ENCODE assay signal across 11 cellular contexts in the genomic region with DNA sequence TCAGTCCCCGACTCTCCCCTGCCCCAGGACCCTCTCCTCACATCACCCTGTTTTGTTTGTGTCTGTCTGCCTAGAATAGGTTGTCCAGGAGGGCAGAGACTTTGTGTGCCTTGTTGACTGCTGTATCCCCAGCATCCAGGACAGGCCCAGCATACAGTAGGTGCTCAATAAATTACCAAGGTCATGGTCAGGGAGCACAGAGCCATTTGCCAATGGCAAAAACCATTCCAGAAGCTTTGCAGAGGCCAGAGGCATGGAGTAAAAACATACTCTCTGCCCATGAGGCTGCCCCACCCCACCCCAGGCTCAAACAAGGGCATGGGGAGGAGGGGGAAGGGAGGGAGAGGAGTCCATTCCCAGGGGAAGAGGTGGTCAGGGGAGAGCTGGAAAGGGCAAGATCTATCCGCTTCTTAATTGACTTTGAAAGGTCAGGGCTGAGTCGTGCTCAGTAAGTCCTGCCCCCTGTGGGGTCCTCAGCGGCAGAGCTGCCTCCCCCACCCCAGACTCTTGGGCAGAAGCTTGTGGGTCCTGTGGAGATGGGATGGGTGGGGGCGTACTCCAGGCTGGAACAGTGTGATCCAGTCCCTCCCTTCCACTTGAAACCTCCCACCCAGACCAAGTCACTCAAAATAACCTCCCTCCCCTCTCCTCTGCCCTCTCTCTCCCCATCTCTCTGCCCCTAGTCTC. TPM values are rescaled to one million over a fixed set of nuclear protein-coding genes. Genes with fewer than 3 reads are reported as not detected.
A peak's percentile ranks its signal among the peaks of the same experiment; 100 is the strongest.
DNase-seq lines count a peak whose midpoint lies in the region; ATAC-seq and TF ChIP-seq lines count a peak whose summit lies in the region.
"Had no signal": no experiment of that assay in that cellular context is flagged by ENCODE, and none has a peak within 500 bp of the region (broad histone marks: within the 10 kb centered on the region; RNA-seq: fewer than 3 reads in every experiment).

No MANE protein-coding gene starts in this region.

- H3K27me3 Mint-ChIP-seq in activated T-helper 17 cell treated with anti-CD3 and anti-CD28 coated beads, Interleukin-2, amount 50 U/mL, for 72 hours: peaks cover 59% of the 10 kb centered on the region

- H3K9ac ChIP-seq in HUES48 (ENCODE audit: low read depth, low read length) (no peak overlapping the region), iPS-18a (ENCODE audit: low read length) (no peak overlapping the region)

- H3K4me1 ChIP-seq in HUES48 (ENCODE audit: control insufficient read depth, insufficient read depth, low read length): peaks cover 24% of the 10 kb centered on the region
- H3K4me1 ChIP-seq in iPS-18a (ENCODE audit: control insufficient read depth, low read depth, low read length): peaks cover 25% of the 10 kb centered on the region
- peaks cover 6 to 68% (median 46%) of the 10 kb centered on the region in 6 donors for H3K4me1 ChIP-seq in spleen

- H3K36me3 Mint-ChIP-seq in activated T-helper 17 cell treated with anti-CD3 and anti-CD28 coated beads, Interleukin-2, amount 50 U/mL, for 72 hours (ENCODE audit: low read depth): peaks cover 9% of the 10 kb centered on the region

- H3K4me1 Mint-ChIP-seq in activated T-helper 17 cell treated with anti-CD3 and anti-CD28 coated beads, Interleukin-2, amount 50 U/mL, for 72 hours: peaks cover 20% of the 10 kb centered on the region

- 18 to 28% (median 23%) methylated on average over 5 of the region's 5 CpGs for WGBS in spleen, 5 donors

- no peak for TF ChIP-seq CTCF in spleen (IDR thresholded peaks at IDR 0.05 in 8 of 11, conservative IDR thresholded peaks at IDR 0.05 in 3 of 11)

- peaks cover 53% of the 10 kb centered on the region for H3K27me3 ChIP-seq in HUES48 (ENCODE audit: control insufficient read depth, insufficient read depth, low read length)
- H3K27me3 ChIP-seq in iPS-18a (ENCODE audit: control insufficient read depth, insufficient read depth, low read length): peaks cover 68% of the 10 kb centered on the region
- H3K27me3 ChIP-seq in spleen (replicated peaks in 1 of 7): peaks cover 7 to 92% (median 40%) of the 10 kb centered on the region in 7 donors

- H3K4me3 ChIP-seq in HUES48 (ENCODE audit: low read depth, low read length): peak overlapping the region; percentile 46
- H3K4me3 ChIP-seq in iPS-18a (ENCODE audit: low read length): peak overlapping the region; percentile 72
- peak overlapping the region in 1 of 8 donors; percentile 49 for H3K4me3 ChIP-seq in spleen

- TF ChIP-seq POLR2A in spleen (IDR thresholded peaks at IDR 0.05): no peak

- H3K27ac ChIP-seq in HUES48 (ENCODE audit: low read depth, low read length): peak overlapping the region; percentile 55
- no peak overlapping the region for H3K27ac ChIP-seq in iPS-18a (ENCODE audit: low read length)
- H3K27ac ChIP-seq in spleen: peak overlapping the region in 5 of 8 donors; percentile 3 to 75 (median 55)

- no peak for ATAC-seq in activated T-helper 17 cell treated with anti-CD3 and anti-CD28 coated beads, Interleukin-2, amount 50 U/mL, for 72 hours (replicated peaks)
- ATAC-seq in HG02798 (IDR thresholded peaks at IDR 0.05; ENCODE audit: poor library complexity, unreplicated experiment): no peak

- DNase-seq in spleen: no peak
- DNase-seq in COLO829 (ENCODE audit: low spot score): no peak
- DNase-seq in NCI-H2081 treated with DMSO at 0.1 percent for 48 hours (lab: John Stamatoyannopoulos, UW): no peak
- DNase-seq: DMS153, NCI-H1694 treated with DMSO at 0.1 percent for 48 hours had no signal

- no peaks in the 10 kb centered on the region for H3K9me3 ChIP-seq in HUES48 (ENCODE audit: control insufficient read depth, insufficient read depth, low read length)
- no peaks in the 10 kb centered on the region for H3K9me3 ChIP-seq in iPS-18a (ENCODE audit: control insufficient read depth, low read depth, low read length)
- no peaks in the 10 kb centered on the region for H3K9me3 ChIP-seq in spleen

- H3K36me3 ChIP-seq in HUES48 (ENCODE audit: control insufficient read depth, insufficient read depth, low read length) (no peaks in the 10 kb centered on the region), iPS-18a (ENCODE audit: control insufficient read depth, low read depth, low read length) (no peaks in the 10 kb centered on the region), spleen (no peaks in the 10 kb centered on the region)

- intact Hi-C loops in spleen (cut with DNase I; ENCODE audit: low total_unique reads): no loop called here

- H3K9me3 Mint-ChIP-seq in activated T-helper 17 cell treated with anti-CD3 and anti-CD28 coated beads, Interleukin-2, amount 50 U/mL, for 72 hours: no peaks in the 10 kb centered on the region
- H3K9me3 Mint-ChIP-seq: activated T-helper 1 cell treated with anti-CD3 and anti-CD28 coated beads, Interleukin-12 subunit alpha, Interleukin-12 subunit beta, Interleukin-2, Interleukin-4 antibody, amounts not matched to agents 30 ng/mL and 10 ng/mL and 1 ng/mL, durations not matched to agents 14 hours and 24 hours and 36 hours had no signal

- peak overlapping the region; percentile 63 for H3K4me3 Mint-ChIP-seq in activated T-helper 17 cell treated with anti-CD3 and anti-CD28 coated beads, Interleukin-2, amount 50 U/mL, for 72 hours

- no peak overlapping the region for H3K27ac Mint-ChIP-seq in activated T-helper 17 cell treated with anti-CD3 and anti-CD28 coated beads, Interleukin-2, amount 50 U/mL, for 72 hours
- H3K27ac Mint-ChIP-seq: activated T-helper 1 cell treated with anti-CD3 and anti-CD28 coated beads, Interleukin-12 subunit alpha, Interleukin-12 subunit beta, Interleukin-2, Interleukin-4 antibody, amounts not matched to agents 30 ng/mL and 10 ng/mL and 1 ng/mL, durations not matched to agents 14 hours and 24 hours and 36 hours had no signal

RNA-seq across cellular contexts. Expression of gene GPR4, which starts 4.4 kb away (rescaled TPM):
- under 1 TPM in 1 of 2 donors, not detected in 1; 0.13 TPM for total RNA-seq in activated T-helper 17 cell treated with anti-CD3 and anti-CD28 coated beads, Interleukin-2, amount 50 U/mL, for 72 hours
- 1 to 10 TPM; 2.6 to 5.6 (median 4.2) TPM for total RNA-seq in spleen
- polyA plus RNA-seq in spleen: 1 to 10 TPM in 2 of 3 donors, under 1 TPM in 1; 0.33 to 2.1 (median 1.2) TPM
- total RNA-seq: activated T-helper 1 cell treated with anti-CD3 and anti-CD28 coated beads, Interleukin-12 subunit alpha, Interleukin-12 subunit beta, Interleukin-2, Interleukin-4 antibody, amounts not matched to agents 30 ng/mL and 10 ng/mL and 1 ng/mL, durations not matched to agents 14 hours and 24 hours and 36 hours; HT-29 had no signal

RNA-seq across cellular contexts. Expression of gene OPA3, which starts 13.0 kb away (rescaled TPM):
- total RNA-seq in activated T-helper 17 cell treated with anti-CD3 and anti-CD28 coated beads, Interleukin-2, amount 50 U/mL, for 72 hours: 10 to 100 TPM; 18.7 to 20.6 TPM
- total RNA-seq in spleen: 10 to 100 TPM; 13.6 to 18.4 (median 16.7) TPM
- polyA plus RNA-seq in spleen: 1 to 10 TPM; 2.8 to 7.7 (median 3.0) TPM

RNA-seq across cellular contexts. Expression of gene EML2, which starts 41.6 kb away (rescaled TPM):
- 100 to 1,000 TPM; 117 to 184 TPM for total RNA-seq in activated T-helper 17 cell treated with anti-CD3 and anti-CD28 coated beads, Interleukin-2, amount 50 U/mL, for 72 hours
- 10 to 100 TPM; 30.8 to 60.6 (median 50.6) TPM for total RNA-seq in spleen
- 10 to 100 TPM; 27.1 to 39.9 (median 34.8) TPM for polyA plus RNA-seq in spleen
